Comparison of ENCODE assay signal across 20 cellular contexts in genomic region chr1:5639323-5639722, GRCh38.
DNase-seq lines count a peak whose midpoint lies in the region; ATAC-seq and TF ChIP-seq lines count a peak whose summit lies in the region.
"Had no signal": no experiment of that assay in that cellular context is flagged by ENCODE, and none has a peak within 500 bp of the region (broad histone marks: within the 10 kb centered on the region; RNA-seq: fewer than 3 reads in every experiment).

No MANE protein-coding gene starts in this region.

- ATAC-seq in HG03354 (IDR thresholded peaks at IDR 0.05; ENCODE audit: poor library complexity, severe bottlenecking, unreplicated experiment), result no peak
- ATAC-seq: A549; CD8-positive, alpha-beta T cell; GM12878 had no signal

- H3K36me3 Mint-ChIP-seq in activated CD4-positive, alpha-beta memory T cell treated with anti-CD3 and anti-CD28 coated beads, Interleukin-2, amount 10 ng/mL, durations not matched to agents 7 days and 5 days (ENCODE audit: low read depth), result no peaks in the 10 kb centered on the region
- no peaks in the 10 kb centered on the region for H3K36me3 Mint-ChIP-seq in activated CD4-positive, alpha-beta memory T cell treated with anti-CD3 and anti-CD28 coated beads for 36 hours
- H3K36me3 Mint-ChIP-seq: CD8-positive, alpha-beta T cell had no signal

- H3K4me3 Mint-ChIP-seq in activated CD4-positive, alpha-beta memory T cell treated with anti-CD3 and anti-CD28 coated beads, Interleukin-2, amount 10 ng/mL, durations not matched to agents 7 days and 5 days, result no peak overlapping the region
- H3K4me3 Mint-ChIP-seq in activated CD4-positive, alpha-beta memory T cell treated with anti-CD3 and anti-CD28 coated beads for 36 hours, result no peak overlapping the region
- H3K4me3 Mint-ChIP-seq: CD8-positive, alpha-beta T cell had no signal

- POLR2A ChIA-PET in activated CD4-positive, alpha-beta memory T cell treated with anti-CD3 and anti-CD28 coated beads, Interleukin-2, amount 10 ng/mL, durations not matched to agents 7 days and 5 days (lab: Charles Lee), result no interaction called here
- POLR2A ChIA-PET in activated CD4-positive, alpha-beta memory T cell treated with anti-CD3 and anti-CD28 coated beads for 36 hours (lab: Charles Lee), result no interaction called here

- peaks cover 7% of the 10 kb centered on the region; the same call in 1 of the 2 replicates for H3K9me3 ChIP-seq in BLaER1
- H3K9me3 ChIP-seq in stomach, result no peaks in the 10 kb centered on the region
- no peaks in the 10 kb centered on the region for H3K9me3 ChIP-seq in colonic mucosa
- H3K9me3 ChIP-seq in ovary, result no peaks in the 10 kb centered on the region
- H3K9me3 ChIP-seq: A549 had no signal

- H4K20me1 ChIP-seq in BLaER1, result no peaks in the 10 kb centered on the region

- H3K9me3 Mint-ChIP-seq in activated CD4-positive, alpha-beta memory T cell treated with anti-CD3 and anti-CD28 coated beads, Interleukin-2, amount 10 ng/mL, durations not matched to agents 7 days and 5 days, result no peaks in the 10 kb centered on the region
- no peaks in the 10 kb centered on the region for H3K9me3 Mint-ChIP-seq in activated CD4-positive, alpha-beta memory T cell treated with anti-CD3 and anti-CD28 coated beads for 36 hours
- H3K9me3 Mint-ChIP-seq: CD8-positive, alpha-beta T cell had no signal

- H3K27me3 ChIP-seq in BLaER1, result no peaks in the 10 kb centered on the region
- peaks cover 0 to 63% (median 0%) of the 10 kb centered on the region in 3 donors for H3K27me3 ChIP-seq in stomach
- no peaks in the 10 kb centered on the region for H3K27me3 ChIP-seq in colonic mucosa
- no peaks in the 10 kb centered on the region for H3K27me3 ChIP-seq in ovary

- H3K4me3 ChIP-seq in BLaER1, result no peak overlapping the region
- H3K4me3 ChIP-seq in stomach, result no peak overlapping the region
- H3K4me3 ChIP-seq in colonic mucosa, result no peak overlapping the region
- no peak overlapping the region for H3K4me3 ChIP-seq in ovary
- H3K4me3 ChIP-seq: A549, GM12878 had no signal

- H3K36me3 ChIP-seq in BLaER1, result no peaks in the 10 kb centered on the region
- no peaks in the 10 kb centered on the region for H3K36me3 ChIP-seq in stomach
- no peaks in the 10 kb centered on the region for H3K36me3 ChIP-seq in colonic mucosa
- no peaks in the 10 kb centered on the region for H3K36me3 ChIP-seq in ovary

- intact Hi-C loops in activated CD4-positive, alpha-beta memory T cell treated with anti-CD3 and anti-CD28 coated beads for 36 hours (cut with micrococcal nuclease), result no loop called here
- intact Hi-C loops in stomach (cut with DNase I; ENCODE audit: low total_unique reads) (no loop called here), colonic mucosa (cut with DNase I) (no loop called here), ovary (cut with DNase I) (no loop called here)

- TF ChIP-seq CTCF in stomach (IDR thresholded peaks at IDR 0.05) (no peak), colonic mucosa (IDR thresholded peaks at IDR 0.05) (no peak), ovary (IDR thresholded peaks at IDR 0.05) (no peak)

- TF ChIP-seq EP300 in stomach (IDR thresholded peaks at IDR 0.05) (no peak), ovary (IDR thresholded peaks at IDR 0.05) (no peak)

- no peak overlapping the region for H3K9ac ChIP-seq in BLaER1
- no peak overlapping the region for H3K9ac ChIP-seq in colonic mucosa (ENCODE audit: low read depth in 2 of 2, low read length in 2 of 2)

- CTCF ChIA-PET in activated CD4-positive, alpha-beta memory T cell treated with anti-CD3 and anti-CD28 coated beads, Interleukin-2, amount 10 ng/mL, durations not matched to agents 7 days and 5 days (lab: Charles Lee), result interaction anchor here (3.3 kb wide), 1 partner anchor 106 kb away, joined by 17 read pairs; no protein-coding TSS in a partner anchor
- CTCF ChIA-PET in activated CD4-positive, alpha-beta memory T cell treated with anti-CD3 and anti-CD28 coated beads for 36 hours (lab: Charles Lee), result interaction anchor here (0.8 to 3.2 kb wide), 3 partner anchors 15 to 106 kb away, joined by 3 to 11 read pairs (median 6); no protein-coding TSS in a partner anchor

- WGBS in stomach, 5 donors, result 37 to 63% (median 54%) methylated on average over 4 of the region's 4 CpGs
- 66 to 74% (median 74%) methylated on average over 4 of the region's 4 CpGs for WGBS in ovary, 3 donors

- H3K27ac ChIP-seq in BLaER1, result no peak overlapping the region; the same call in 1 of the 2 replicates
- H3K27ac ChIP-seq in stomach, result no peak overlapping the region
- H3K27ac ChIP-seq in colonic mucosa, result no peak overlapping the region
- no peak overlapping the region for H3K27ac ChIP-seq in ovary
- H3K27ac ChIP-seq: 22Rv1, A549 had no signal

- H3K27ac Mint-ChIP-seq in activated CD4-positive, alpha-beta memory T cell treated with anti-CD3 and anti-CD28 coated beads, Interleukin-2, amount 10 ng/mL, durations not matched to agents 7 days and 5 days, result no peak overlapping the region
- no peak overlapping the region for H3K27ac Mint-ChIP-seq in activated CD4-positive, alpha-beta memory T cell treated with anti-CD3 and anti-CD28 coated beads for 36 hours
- H3K27ac Mint-ChIP-seq: CD8-positive, alpha-beta T cell had no signal

- H3K4me1 Mint-ChIP-seq in activated CD4-positive, alpha-beta memory T cell treated with anti-CD3 and anti-CD28 coated beads, Interleukin-2, amount 10 ng/mL, durations not matched to agents 7 days and 5 days, result no peaks in the 10 kb centered on the region
- H3K4me1 Mint-ChIP-seq in activated CD4-positive, alpha-beta memory T cell treated with anti-CD3 and anti-CD28 coated beads for 36 hours (ENCODE audit: low read depth), result no peaks in the 10 kb centered on the region

- no peak for TF ChIP-seq POLR2A in stomach (IDR thresholded peaks at IDR 0.05)
- no peak for TF ChIP-seq POLR2A in ovary (IDR thresholded peaks at IDR 0.05)

- H3K27me3 Mint-ChIP-seq in activated CD4-positive, alpha-beta memory T cell treated with anti-CD3 and anti-CD28 coated beads, Interleukin-2, amount 10 ng/mL, durations not matched to agents 7 days and 5 days, result peaks cover 5% of the 10 kb centered on the region
- peaks cover 14% of the 10 kb centered on the region for H3K27me3 Mint-ChIP-seq in activated CD4-positive, alpha-beta memory T cell treated with anti-CD3 and anti-CD28 coated beads for 36 hours

- peak; percentile 3 for DNase-seq in activated CD4-positive, alpha-beta memory T cell treated with anti-CD3 and anti-CD28 coated beads, Interleukin-2, amount 10 ng/mL, durations not matched to agents 7 days and 5 days
- no peak for DNase-seq in activated CD4-positive, alpha-beta memory T cell treated with anti-CD3 and anti-CD28 coated beads for 36 hours
- DNase-seq in islet precursor cell (peak; percentile 23), stomach (peak; percentile 11), colonic mucosa (no peak), ovary (no peak)
- DNase-seq: AML-193, COR-L47, DMS 273 treated with DMSO at 0.1 percent for 48 hours, DMS53, DND-41, EL, GOT3, H7 had no signal

- peaks cover 72% of the 10 kb centered on the region for H3K4me1 ChIP-seq in BLaER1
- no peaks in the 10 kb centered on the region for H3K4me1 ChIP-seq in stomach
- no peaks in the 10 kb centered on the region for H3K4me1 ChIP-seq in colonic mucosa
- no peaks in the 10 kb centered on the region for H3K4me1 ChIP-seq in ovary (ENCODE audit: insufficient read depth)
- H3K4me1 ChIP-seq: A549 had no signal

- peak overlapping the region; percentile 76; the same call in 1 of the 2 replicates for H3K4me2 ChIP-seq in BLaER1
- H3K4me2 ChIP-seq: A549 had no signal

Comparison
In these comparisons a context has a peak if more than half of its experiments do, and no peak if none do; other contexts are left out.
1. DNase-seq: peak in activated CD4-positive, alpha-beta memory T cell treated with anti-CD3 and anti-CD28 coated beads, Interleukin-2, amount 10 ng/mL, durations not matched to agents 7 days and 5 days (single experiment), islet precursor cell (single experiment) and stomach (single experiment); none in activated CD4-positive, alpha-beta memory T cell treated with anti-CD3 and anti-CD28 coated beads for 36 hours (single experiment), colonic mucosa (single experiment) and ovary (0 of 5).